Comparison of ENCODE assay signal across 17 cellular contexts in genomic region chr2:171247741-171248140, GRCh38.
DNase-seq lines count a peak whose midpoint lies in the region; ATAC-seq and TF ChIP-seq lines count a peak whose summit lies in the region.
"Had no signal": no experiment of that assay in that cellular context is flagged by ENCODE, and none has a peak within 500 bp of the region (broad histone marks: within the 10 kb centered on the region; RNA-seq: fewer than 3 reads in every experiment).

No MANE protein-coding gene starts in this region.

- H3K4me2 ChIP-seq in smooth muscle cell = no peak overlapping the region

- WGBS in smooth muscle cell (ENCODE audit: low lambda C conversion rate) = 91% methylated on average over 3 of the region's 3 CpGs

- H3K9ac ChIP-seq in smooth muscle cell (ENCODE audit: low read depth) = no peak overlapping the region

- no peaks in the 10 kb centered on the region for H3K9me3 ChIP-seq in smooth muscle cell (replicated peaks; ENCODE audit: low read depth)
- H3K9me3 ChIP-seq: right lobe of liver had no signal

- H3F3A ChIP-seq in smooth muscle cell (ENCODE audit: low read depth) = no peaks in the 10 kb centered on the region

- H3K4me3 ChIP-seq in smooth muscle cell = no peak overlapping the region
- H3K4me3 ChIP-seq: right lobe of liver had no signal

- H3K9me3 Mint-ChIP-seq in activated naive CD4-positive, alpha-beta T cell treated with anti-CD3 and anti-CD28 coated beads, Interleukin-2, amount 10 ng/mL, durations not matched to agents 7 days and 5 days = peaks cover 26% of the 10 kb centered on the region
- H3K9me3 Mint-ChIP-seq in activated B cell treated with CpG ODN at 0.5 μM for 24 hours = peaks cover 12% of the 10 kb centered on the region
- H3K9me3 Mint-ChIP-seq in stimulated activated naive CD8-positive, alpha-beta T cell treated with anti-CD3 and anti-CD28 coated beads, Interleukin-15, amount 100 ng/mL, for 72 hours = peaks cover 12 to 15% of the 10 kb centered on the region in 2 donors

- no peak overlapping the region for H2AFZ ChIP-seq in smooth muscle cell (ENCODE audit: low read depth)

- H3K79me2 ChIP-seq in smooth muscle cell (ENCODE audit: low read depth) = no peaks in the 10 kb centered on the region

- peak overlapping the region; percentile 31 for H3K4me3 Mint-ChIP-seq in activated naive CD4-positive, alpha-beta T cell treated with anti-CD3 and anti-CD28 coated beads, Interleukin-2, amount 10 ng/mL, durations not matched to agents 7 days and 5 days
- H3K4me3 Mint-ChIP-seq in activated B cell treated with CpG ODN at 0.5 μM for 24 hours = no peak overlapping the region
- peak overlapping the region; percentile 47 to 68 for H3K4me3 Mint-ChIP-seq in stimulated activated naive CD8-positive, alpha-beta T cell treated with anti-CD3 and anti-CD28 coated beads, Interleukin-15, amount 100 ng/mL, for 72 hours

- DNase-seq in activated naive CD4-positive, alpha-beta T cell treated with anti-CD3 and anti-CD28 coated beads, Interleukin-2, amount 10 ng/mL, durations not matched to agents 7 days and 5 days = no peak
- DNase-seq in activated naive CD4-positive, alpha-beta T cell treated with Interleukin-2 at 50 U/mL for 16 hours = no peak
- DNase-seq in activated B cell treated with CpG ODN at 0.5 μM for 24 hours (no peak), HPDE6-E6E7 (ENCODE audit: extremely low spot score) (no peak), DMS 273 (lab: John Stamatoyannopoulos, UW; ENCODE audit: unreplicated experiment) (no peak), smooth muscle cell (lab: John Stamatoyannopoulos, UW; ENCODE audit: unreplicated experiment) (no peak)
- no peak for DNase-seq in stimulated activated naive CD8-positive, alpha-beta T cell treated with anti-CD3 and anti-CD28 coated beads, Interleukin-15, amount 100 ng/mL, for 72 hours
- DNase-seq: DMS153, HCEC 1CT, head of caudate nucleus, NCI-H1694 treated with DMSO at 0.1 percent for 48 hours, NCI-H510A treated with DMSO at 0.1 percent for 48 hours, right lobe of liver had no signal

- peaks cover 17% of the 10 kb centered on the region for H3K36me3 Mint-ChIP-seq in activated naive CD4-positive, alpha-beta T cell treated with anti-CD3 and anti-CD28 coated beads, Interleukin-2, amount 10 ng/mL, durations not matched to agents 7 days and 5 days
- peaks cover 1% of the 10 kb centered on the region for H3K36me3 Mint-ChIP-seq in activated B cell treated with CpG ODN at 0.5 μM for 24 hours (ENCODE audit: low read depth)

- peaks cover 51% of the 10 kb centered on the region for H3K4me1 Mint-ChIP-seq in activated naive CD4-positive, alpha-beta T cell treated with anti-CD3 and anti-CD28 coated beads, Interleukin-2, amount 10 ng/mL, durations not matched to agents 7 days and 5 days
- peaks cover 15% of the 10 kb centered on the region for H3K4me1 Mint-ChIP-seq in activated B cell treated with CpG ODN at 0.5 μM for 24 hours
- H3K4me1 Mint-ChIP-seq in stimulated activated naive CD8-positive, alpha-beta T cell treated with anti-CD3 and anti-CD28 coated beads, Interleukin-15, amount 100 ng/mL, for 72 hours = peaks cover 57% of the 10 kb centered on the region

- intact Hi-C loops in activated B cell treated with CpG ODN at 0.5 μM for 24 hours (cut with micrococcal nuclease) = loop anchor here (5.0 kb wide), 2 partner anchors 35 to 75 kb away; no protein-coding TSS in a partner anchor

- no peaks in the 10 kb centered on the region for H3K27me3 ChIP-seq in smooth muscle cell (ENCODE audit: low read depth)
- H3K27me3 ChIP-seq: right lobe of liver had no signal

- H3K27ac ChIP-seq in smooth muscle cell (ENCODE audit: low read depth) = no peak overlapping the region
- H3K27ac ChIP-seq: right lobe of liver had no signal

- peak; percentile 23 for ATAC-seq in GM21786 (IDR thresholded peaks at IDR 0.05; ENCODE audit: unreplicated experiment)
- ATAC-seq in activated B cell treated with CpG ODN at 0.5 μM for 24 hours (ENCODE audit: low read depth) = peak; percentile 43
- ATAC-seq in stimulated activated naive CD8-positive, alpha-beta T cell treated with anti-CD3 and anti-CD28 coated beads, Interleukin-15, amount 100 ng/mL, for 72 hours = peak; percentile 35
- ATAC-seq: esophagus mucosa, SK-N-SH treated with all-trans-retinoic acid at 6 μM for 48 hours had no signal

- TF ChIP-seq CTCF in activated B cell treated with CpG ODN at 0.5 μM for 24 hours (IDR thresholded peaks at IDR 0.05) = no peak
- no peak for TF ChIP-seq CTCF in smooth muscle cell (IDR thresholded peaks at IDR 0.05; ENCODE audit: borderline replicate concordance, insufficient read depth, poor library complexity, severe bottlenecking)

- CTCF ChIA-PET in activated naive CD4-positive, alpha-beta T cell treated with anti-CD3 and anti-CD28 coated beads, Interleukin-2, amount 10 ng/mL, durations not matched to agents 7 days and 5 days (lab: Charles Lee) = interaction anchor here (1.1 to 2.3 kb wide), 2 partner anchors 161 to 168 kb away, joined by 3 to 7 read pairs; no protein-coding TSS in a partner anchor
- CTCF ChIA-PET in activated B cell treated with CpG ODN at 0.5 μM for 24 hours (lab: Charles Lee) = no interaction called here

- peaks cover 7% of the 10 kb centered on the region for H3K27me3 Mint-ChIP-seq in activated naive CD4-positive, alpha-beta T cell treated with anti-CD3 and anti-CD28 coated beads, Interleukin-2, amount 10 ng/mL, durations not matched to agents 7 days and 5 days
- no peaks in the 10 kb centered on the region for H3K27me3 Mint-ChIP-seq in activated B cell treated with CpG ODN at 0.5 μM for 24 hours
- no peaks in the 10 kb centered on the region for H3K27me3 Mint-ChIP-seq in stimulated activated naive CD8-positive, alpha-beta T cell treated with anti-CD3 and anti-CD28 coated beads, Interleukin-15, amount 100 ng/mL, for 72 hours

- POLR2A ChIA-PET in activated B cell treated with CpG ODN at 0.5 μM for 24 hours (lab: Charles Lee) = interaction anchor here (1.1 kb wide), 1 partner anchor 71 kb away, joined by 3 read pairs; no protein-coding TSS in a partner anchor

- no peaks in the 10 kb centered on the region for H3K4me1 ChIP-seq in smooth muscle cell (ENCODE audit: low read depth)
- H3K4me1 ChIP-seq: right lobe of liver had no signal

- H3K27ac Mint-ChIP-seq in activated naive CD4-positive, alpha-beta T cell treated with anti-CD3 and anti-CD28 coated beads, Interleukin-2, amount 10 ng/mL, durations not matched to agents 7 days and 5 days = peak overlapping the region; percentile 92
- H3K27ac Mint-ChIP-seq in activated B cell treated with CpG ODN at 0.5 μM for 24 hours = no peak overlapping the region
- H3K27ac Mint-ChIP-seq in stimulated activated naive CD8-positive, alpha-beta T cell treated with anti-CD3 and anti-CD28 coated beads, Interleukin-15, amount 100 ng/mL, for 72 hours = peak overlapping the region in 1 of 2 donors; percentile 36
- H3K27ac Mint-ChIP-seq: activated T-helper 2 cell treated with anti-CD3 and anti-CD28 coated beads, Interferon-gamma antibody, Interleukin-2, Interleukin-4, amounts not matched to agents 10 μg/mL and 5 μg/mL and 100 μg/mL, durations not matched to agents 14 hours and 24 hours and 36 hours had no signal

- no peaks in the 10 kb centered on the region for H4K20me1 ChIP-seq in smooth muscle cell (ENCODE audit: low read depth)

- no peaks in the 10 kb centered on the region for H3K36me3 ChIP-seq in smooth muscle cell (ENCODE audit: low read depth)
- H3K36me3 ChIP-seq: right lobe of liver had no signal
